Comparison of ENCODE assay signal across 8 cellular contexts in genomic region chr11:122655527-122656072, GRCh38. TPM values are rescaled to one million over a fixed set of nuclear protein-coding genes. Genes with fewer than 3 reads are reported as not detected.
DNase-seq lines count a peak whose midpoint lies in the region; ATAC-seq and TF ChIP-seq lines count a peak whose summit lies in the region.

A gene with protein sequence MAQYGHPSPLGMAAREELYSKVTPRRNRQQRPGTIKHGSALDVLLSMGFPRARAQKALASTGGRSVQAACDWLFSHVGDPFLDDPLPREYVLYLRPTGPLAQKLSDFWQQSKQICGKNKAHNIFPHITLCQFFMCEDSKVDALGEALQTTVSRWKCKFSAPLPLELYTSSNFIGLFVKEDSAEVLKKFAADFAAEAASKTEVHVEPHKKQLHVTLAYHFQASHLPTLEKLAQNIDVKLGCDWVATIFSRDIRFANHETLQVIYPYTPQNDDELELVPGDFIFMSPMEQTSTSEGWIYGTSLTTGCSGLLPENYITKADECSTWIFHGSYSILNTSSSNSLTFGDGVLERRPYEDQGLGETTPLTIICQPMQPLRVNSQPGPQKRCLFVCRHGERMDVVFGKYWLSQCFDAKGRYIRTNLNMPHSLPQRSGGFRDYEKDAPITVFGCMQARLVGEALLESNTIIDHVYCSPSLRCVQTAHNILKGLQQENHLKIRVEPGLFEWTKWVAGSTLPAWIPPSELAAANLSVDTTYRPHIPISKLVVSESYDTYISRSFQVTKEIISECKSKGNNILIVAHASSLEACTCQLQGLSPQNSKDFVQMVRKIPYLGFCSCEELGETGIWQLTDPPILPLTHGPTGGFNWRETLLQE (plus strand): TSS chr11:122655722. CDS start chr11:122656050, 328 bp downstream.

- peaks cover 50% of the 10 kb centered on the region for H3K79me2 ChIP-seq in PC-9 (ENCODE audit: low read depth)

- peak within 1 kb of the TSS; percentile 89 for H3K4me2 ChIP-seq in PC-9

- H3K36me3 ChIP-seq in BJ (ENCODE audit: control insufficient read depth, insufficient read depth, low read length) = no peaks in the 10 kb centered on the region
- peaks cover 16% of the 10 kb centered on the region; the same call in 1 of the 2 replicates for H3K36me3 ChIP-seq in PC-9 (ENCODE audit: low read depth)
- H3K36me3 ChIP-seq in esophagus muscularis mucosa = no peaks in the 10 kb centered on the region
- no peaks in the 10 kb centered on the region for H3K36me3 ChIP-seq in mucosa of rectum (ENCODE audit: control insufficient read depth in 2 of 2, insufficient read depth in 2 of 2, low read length in 2 of 2)

- no peak for TF ChIP-seq EP300 in esophagus muscularis mucosa (IDR thresholded peaks at IDR 0.05)

- H3K4me3 ChIP-seq in BJ (ENCODE audit: low read depth, low read length) = peak within 1 kb of the TSS; percentile 90
- H3K4me3 ChIP-seq in PC-9 = peak within 1 kb of the TSS; percentile 81
- peak within 1 kb of the TSS; percentile 68 to 90 (median 74) for H3K4me3 ChIP-seq in esophagus muscularis mucosa
- peak within 1 kb of the TSS; percentile 75 to 79 for H3K4me3 ChIP-seq in mucosa of rectum (ENCODE audit: low read length in 2 of 2)

- TSS peak; percentile 27 for BruUV-seq in PC-9 (replicated peaks; lab: Mats Ljungman, UMichigan)

- no peak for TF ChIP-seq POLR2A in esophagus muscularis mucosa (IDR thresholded peaks at IDR 0.05; ENCODE audit: low read depth)

- H4K20me1 ChIP-seq in PC-9 (ENCODE audit: insufficient read depth) = no peaks in the 10 kb centered on the region

- WGBS in esophagus muscularis mucosa = 1% methylated on average over 20 of the region's 39 CpGs

- peak within 1 kb of the TSS; percentile 72 to 75 for H3K9ac ChIP-seq in mucosa of rectum (ENCODE audit: low read depth in 1 of 2, low read length in 2 of 2)

- H3K4me1 ChIP-seq in PC-9 (replicated peaks; ENCODE audit: insufficient read depth) = peaks cover 42% of the 10 kb centered on the region
- H3K4me1 ChIP-seq in esophagus muscularis mucosa = peaks cover 9 to 18% (median 17%) of the 10 kb centered on the region in 4 donors
- H3K4me1 ChIP-seq in mucosa of rectum (ENCODE audit: control insufficient read depth in 2 of 2, insufficient read depth in 2 of 2, low read length in 2 of 2) = peaks cover 6 to 9% of the 10 kb centered on the region in 2 donors

- no peaks in the 10 kb centered on the region for H3K9me2 ChIP-seq in PC-9 (ENCODE audit: insufficient read depth)

- H3F3A ChIP-seq in PC-9 (ENCODE audit: insufficient read depth, low read depth) = peaks cover 36% of the 10 kb centered on the region

- no peak for DNase-seq in BJ (ENCODE audit: low read depth)
- DNase-seq in PC-9 = peak; percentile 81 to 85
- peak; percentile 38 for DNase-seq in activated T-helper 1 cell treated with Interleukin-2 at 50 U/mL for 16 hours (ENCODE audit: low read depth)
- peak; percentile 94 for DNase-seq in esophagus muscularis mucosa (ENCODE audit: extremely low spot score)
- DNase-seq in stimulated activated CD8-positive, alpha-beta memory T cell treated with anti-CD3 and anti-CD28 coated beads, Interleukin-4, amount 100 ng/mL, for 48 hours = peak; percentile 79

- H2AFZ ChIP-seq in PC-9 = peak within 1 kb of the TSS; percentile 82

- CTCF ChIA-PET in BJ (lab: Yijun Ruan, JAX) (interaction anchor here (0.6 to 2.0 kb wide), 13 partner anchors 14 to 198 kb away, joined by 3 to 12 read pairs (median 3); no protein-coding TSS in a partner anchor), PC-9 (lab: Charles Lee) (interaction anchor here (0.6 to 1.7 kb wide), 3 partner anchors 18 to 94 kb away, joined by 3 to 9 read pairs (median 6); no protein-coding TSS in a partner anchor)

- intact Hi-C loops in PC-9 (cut with micrococcal nuclease; ENCODE audit: unreplicated experiment) (no loop called here), esophagus muscularis mucosa (cut with DNase I) (no loop called here)

- peak; percentile 86 for ATAC-seq in GM19324 (IDR thresholded peaks at IDR 0.05; ENCODE audit: low FRiP score, unreplicated experiment)
- peak; percentile 84 for ATAC-seq in HG03442 (IDR thresholded peaks at IDR 0.05; ENCODE audit: unreplicated experiment)

- H3K27ac ChIP-seq in PC-9 = peak within 1 kb of the TSS; percentile 91
- peak within 1 kb of the TSS; percentile 84 to 94 (median 85) for H3K27ac ChIP-seq in esophagus muscularis mucosa (replicated peaks in 1 of 4)
- peak within 1 kb of the TSS; percentile 76 to 83 for H3K27ac ChIP-seq in mucosa of rectum (ENCODE audit: low read depth in 2 of 2, low read length in 2 of 2)

- TF ChIP-seq CTCF in BJ (IDR thresholded peaks at IDR 0.05; ENCODE audit: insufficient read depth, low read depth, low read length) = peak; percentile 21; the same call in 1 of the 2 replicates
- peak; percentile 19; the same call in 1 of the 2 replicates for TF ChIP-seq CTCF in PC-9 (conservative IDR thresholded peaks at IDR 0.05)
- peak in 1 of 3 experiments; percentile 18 for TF ChIP-seq CTCF in esophagus muscularis mucosa (IDR thresholded peaks at IDR 0.05)

- POLR2A ChIA-PET in BJ (lab: Charles Lee) (interaction anchor here (0.6 to 0.9 kb wide), 3 partner anchors 9 to 82 kb away, joined by 3 to 5 read pairs (median 3); no protein-coding TSS in a partner anchor), PC-9 (lab: Charles Lee; ENCODE audit: unreplicated experiment) (interaction anchor here (0.6 to 0.7 kb wide), 7 partner anchors 13 to 136 kb away, joined by 3 to 10 read pairs (median 5); no protein-coding TSS in a partner anchor)

- H3K9me3 ChIP-seq in PC-9 (ENCODE audit: insufficient read depth, low read depth) (no peaks in the 10 kb centered on the region), esophagus muscularis mucosa (no peaks in the 10 kb centered on the region), mucosa of rectum (ENCODE audit: control insufficient read depth in 2 of 2, low read length in 2 of 2) (no peaks in the 10 kb centered on the region)

- H3K27me3 ChIP-seq in BJ (ENCODE audit: control insufficient read depth, insufficient read depth, low read length) (no peaks in the 10 kb centered on the region), PC-9 (ENCODE audit: insufficient read depth, low read depth) (no peaks in the 10 kb centered on the region), esophagus muscularis mucosa (peaks cover 0 to 21% (median 0%) of the 10 kb centered on the region in 4 donors), mucosa of rectum (ENCODE audit: control insufficient read depth in 2 of 2, insufficient read depth in 2 of 2, low read length in 2 of 2) (peaks cover 4 to 11% of the 10 kb centered on the region in 2 donors)

RNA-seq across cellular contexts. Expression of the gene that starts here (rescaled TPM):
- 22.2 and 28.4 TPM in 2 replicates for polyA plus RNA-seq in BJ (2011; rRNA removed)
- polyA minus RNA-seq in BJ (2011; rRNA and poly(A)+ RNA removed) = 52.9 and 101 TPM in 2 replicates
- total RNA-seq in PC-9 (2021) (80.3 and 81.9 TPM in 2 replicates), esophagus muscularis mucosa (1 to 10 TPM in 3 of 4 donors, under 1 TPM in 1; 0.42 to 6.8 (median 1.7) TPM)

Comparison
In these comparisons a context has a peak if more than half of its experiments do, and no peak if none do; other contexts are left out.
1. RNA of the gene that starts here (total RNA-seq): 80.3 to 81.9 TPM in PC-9; 0.42 to 6.8 TPM in esophagus muscularis mucosa; every median in the first group is over 10 times any median in the second.
2. Peak in every context shown above with its lines, with median percentiles within 50 percentile points of each other: H3K4me3 ChIP-seq and H3K27ac ChIP-seq.